In genomic region chr2:119106301-119106897, GRCh38 we compare ENCODE assay signal across 1 cellular context.
A peak's percentile ranks its signal among the peaks of the same experiment; 100 is the strongest.
TF ChIP-seq lines count a peak whose summit lies in the region.

No MANE protein-coding gene starts in this region.

TF ChIP-seq in HepG2, 621 proteins besides CTCF, POLR2A, EP300 and RAD21 (continued from another document and continues in another):
- TF ChIP-seq ZNF784 (CRISPR knock-in tag; IDR thresholded peaks at IDR 0.05; ENCODE audit: borderline replicate concordance) (no peak), PAWR (CRISPR knock-in tag; IDR thresholded peaks at IDR 0.05; ENCODE audit: borderline replicate concordance) (no peak), RERE (CRISPR knock-in tag; IDR thresholded peaks at IDR 0.05; ENCODE audit: low read depth) (no peak), ELF4 (CRISPR knock-in tag; IDR thresholded peaks at IDR 0.05; ENCODE audit: borderline replicate concordance) (no peak), NONO (IDR thresholded peaks at IDR 0.05) (no peak), NONO (CRISPR knock-in tag; conservative IDR thresholded peaks at IDR 0.05) (no peak), KAT2B (IDR thresholded peaks at IDR 0.05; ENCODE audit: borderline replicate concordance, low read depth, low read length) (no peak), ZNF850 (CRISPR knock-in tag; conservative IDR thresholded peaks at IDR 0.05) (no peak), JUNB (CRISPR knock-in tag; IDR thresholded peaks at IDR 0.05; ENCODE audit: borderline replicate concordance) (0 out of 2 replicates have a peak, but pooled peaks have one; percentile 14), ZNF776 (CRISPR knock-in tag; IDR thresholded peaks at IDR 0.05) (no peak), PRMT3 (CRISPR knock-in tag; IDR thresholded peaks at IDR 0.05; ENCODE audit: borderline replicate concordance, low read depth) (no peak), HBP1 (CRISPR knock-in tag; IDR thresholded peaks at IDR 0.05; ENCODE audit: low read depth) (0 out of 2 replicates have a peak, but pooled peaks have one; percentile 71), MTF2 (CRISPR knock-in tag; IDR thresholded peaks at IDR 0.05; ENCODE audit: borderline replicate concordance) (no peak), SRF (IDR thresholded peaks at IDR 0.05; ENCODE audit: low read depth, low read length) (no peak), NFKB2 (CRISPR knock-in tag; IDR thresholded peaks at IDR 0.05; ENCODE audit: borderline replicate concordance) (no peak), DRAP1 (CRISPR knock-in tag; IDR thresholded peaks at IDR 0.05) (no peak), ZNF564 (CRISPR knock-in tag; IDR thresholded peaks at IDR 0.05) (no peak), HDAC1 (CRISPR knock-in tag; IDR thresholded peaks at IDR 0.05) (no peak), ZNF674 (CRISPR knock-in tag; IDR thresholded peaks at IDR 0.05; ENCODE audit: low read depth) (no peak), NRL (CRISPR knock-in tag; IDR thresholded peaks at IDR 0.05; ENCODE audit: borderline replicate concordance) (no peak), ADNP (CRISPR knock-in tag; IDR thresholded peaks at IDR 0.05) (no peak), FOSL1 (CRISPR knock-in tag; IDR thresholded peaks at IDR 0.05; ENCODE audit: borderline replicate concordance) (no peak), BHLHE40 (IDR thresholded peaks at IDR 0.05; ENCODE audit: low read length) (no peak), ZNF362 (CRISPR knock-in tag; IDR thresholded peaks at IDR 0.05; ENCODE audit: borderline replicate concordance) (no peak), REL (CRISPR knock-in tag; conservative IDR thresholded peaks at IDR 0.05) (no peak), ZBTB8A (CRISPR knock-in tag; IDR thresholded peaks at IDR 0.05; ENCODE audit: borderline replicate concordance, low read depth) (no peak), CREB1 (IDR thresholded peaks at IDR 0.05) (no peak), CREB1 (CRISPR knock-in tag; IDR thresholded peaks at IDR 0.05) (no peak), MXD3 (CRISPR knock-in tag; IDR thresholded peaks at IDR 0.05) (peak; percentile 39; the same call in 1 of the 2 replicates), ZKSCAN1 (IDR thresholded peaks at IDR 0.05; ENCODE audit: low read length) (no peak), ZNF367 (CRISPR knock-in tag; IDR thresholded peaks at IDR 0.05; ENCODE audit: borderline replicate concordance) (no peak; the same call in 1 of the 2 replicates), HNRNPK (IDR thresholded peaks at IDR 0.05; ENCODE audit: low read depth, low read length, poor library complexity, severe bottlenecking) (no peak), GLMP (CRISPR knock-in tag; IDR thresholded peaks at IDR 0.05; ENCODE audit: borderline replicate concordance) (peak; percentile 66; the same call in 1 of the 2 replicates), ELK4 (CRISPR knock-in tag; IDR thresholded peaks at IDR 0.05; ENCODE audit: borderline replicate concordance) (no peak), ZZZ3 (CRISPR knock-in tag; IDR thresholded peaks at IDR 0.05; ENCODE audit: borderline replicate concordance) (no peak), TFDP1 (CRISPR knock-in tag; IDR thresholded peaks at IDR 0.05; ENCODE audit: borderline replicate concordance) (no peak), ARNTL (CRISPR knock-in tag; IDR thresholded peaks at IDR 0.05) (no peak), ZNF546 (CRISPR knock-in tag; conservative IDR thresholded peaks at IDR 0.05) (no peak), SNAI1 (CRISPR knock-in tag; IDR thresholded peaks at IDR 0.05; ENCODE audit: borderline replicate concordance) (no peak), ZBTB49 (CRISPR knock-in tag; IDR thresholded peaks at IDR 0.05; ENCODE audit: borderline replicate concordance) (no peak), ATF7 (IDR thresholded peaks at IDR 0.05) (no peak), ATF7 (CRISPR knock-in tag; IDR thresholded peaks at IDR 0.05) (no peak), RCOR2 (CRISPR knock-in tag; IDR thresholded peaks at IDR 0.05) (no peak), NR2F1 (CRISPR knock-in tag; IDR thresholded peaks at IDR 0.05) (no peak), ZBTB1 (CRISPR knock-in tag; IDR thresholded peaks at IDR 0.05; ENCODE audit: borderline replicate concordance) (no peak), ETS1 (CRISPR knock-in tag; IDR thresholded peaks at IDR 0.05) (no peak), FOXP1 (IDR thresholded peaks at IDR 0.05) (no peak), FOXP1 (CRISPR knock-in tag; IDR thresholded peaks at IDR 0.05) (no peak), ZNF138 (CRISPR knock-in tag; IDR thresholded peaks at IDR 0.05; ENCODE audit: low read depth) (no peak), AGO2 (optimal IDR thresholded peaks at IDR 0.05; ENCODE audit: low read depth, low read length) (no peak), ZBTB7B (CRISPR knock-in tag; IDR thresholded peaks at IDR 0.05) (no peak), CENPT (CRISPR knock-in tag; IDR thresholded peaks at IDR 0.05; ENCODE audit: low read depth) (no peak)
